ENCODE assay signal across 1 cellular context in genomic region chr20:407953-408842, GRCh38.
TF ChIP-seq lines count a peak whose summit lies in the region.

RBCK1 (plus strand) TSS chr20:408299; CDS start chr20:408758, 459 bp downstream.

TF ChIP-seq in HepG2, 621 proteins besides CTCF, POLR2A, EP300 and RAD21 (continued from another document and continues in another):
- 0 out of 2 replicates have a peak, but pooled peaks have one; percentile 3 for TF ChIP-seq TFE3 (CRISPR knock-in tag; IDR thresholded peaks at IDR 0.05)
- no peak for TF ChIP-seq ZNF615 (CRISPR knock-in tag; IDR thresholded peaks at IDR 0.05; ENCODE audit: borderline replicate concordance)
- TF ChIP-seq TERF1 (CRISPR knock-in tag; IDR thresholded peaks at IDR 0.05), result peak; percentile 15; the same call in 1 of the 2 replicates
- TF ChIP-seq TCF12 (IDR thresholded peaks at IDR 0.05), result no peak
- peak; percentile 97 for TF ChIP-seq TCF12 (CRISPR knock-in tag; IDR thresholded peaks at IDR 0.05)
- TF ChIP-seq ZNF567 (CRISPR knock-in tag; IDR thresholded peaks at IDR 0.05; ENCODE audit: borderline replicate concordance), result 0 out of 2 replicates have a peak, but pooled peaks have one; percentile 59
- no peak; the same call in 1 of the 2 replicates for TF ChIP-seq RFX3 (CRISPR knock-in tag; IDR thresholded peaks at IDR 0.05)
- TF ChIP-seq THRA (CRISPR knock-in tag; IDR thresholded peaks at IDR 0.05; ENCODE audit: borderline replicate concordance), result peak; percentile 42; the same call in 1 of the 2 replicates
- no peak for TF ChIP-seq GATA4 (IDR thresholded peaks at IDR 0.05; ENCODE audit: borderline replicate concordance, low read depth)
- peak; percentile 96 for TF ChIP-seq ZNF547 (CRISPR knock-in tag; IDR thresholded peaks at IDR 0.05)
- TF ChIP-seq ATAD3A (CRISPR knock-in tag; IDR thresholded peaks at IDR 0.05), result peak; percentile 93; the same call in 1 of the 2 replicates
- no peak; the same call in none of the 2 replicates for TF ChIP-seq ISX (CRISPR knock-in tag; conservative IDR thresholded peaks at IDR 0.05)
- peak; percentile 26; the same call in 1 of the 2 replicates for TF ChIP-seq ZBTB7B (CRISPR knock-in tag; IDR thresholded peaks at IDR 0.05)
- no peak for TF ChIP-seq PHB2 (IDR thresholded peaks at IDR 0.05; ENCODE audit: partially characterized antibody)
- no peak for TF ChIP-seq ZNF510 (CRISPR knock-in tag; IDR thresholded peaks at IDR 0.05; ENCODE audit: low read depth)
- TF ChIP-seq ZNF207 (IDR thresholded peaks at IDR 0.05; ENCODE audit: borderline replicate concordance), result no peak
- TF ChIP-seq MYNN (CRISPR knock-in tag; IDR thresholded peaks at IDR 0.05; ENCODE audit: low read depth), result no peak; the same call in 1 of the 2 replicates
- TF ChIP-seq ZNF17 (CRISPR knock-in tag; IDR thresholded peaks at IDR 0.05), result no peak
- TF ChIP-seq ZBTB49 (CRISPR knock-in tag; IDR thresholded peaks at IDR 0.05; ENCODE audit: borderline replicate concordance), result peak; percentile 93; the same call in 1 of the 2 replicates
- TF ChIP-seq ZBTB33 (CRISPR knock-in tag; IDR thresholded peaks at IDR 0.05), result no peak
- 0 out of 2 replicates have a peak, but pooled peaks have one; percentile 31 for TF ChIP-seq ZBTB26 (CRISPR knock-in tag; IDR thresholded peaks at IDR 0.05; ENCODE audit: borderline replicate concordance)
- peak; percentile 73 for TF ChIP-seq ZBED4 (CRISPR knock-in tag; IDR thresholded peaks at IDR 0.05; ENCODE audit: borderline replicate concordance)
- TF ChIP-seq ZNF552 (CRISPR knock-in tag; IDR thresholded peaks at IDR 0.05; ENCODE audit: borderline replicate concordance), result 0 out of 2 replicates have a peak, but pooled peaks have one; percentile 44
- peak; percentile 65 for TF ChIP-seq ZNF607 (CRISPR knock-in tag; IDR thresholded peaks at IDR 0.05; ENCODE audit: borderline replicate concordance)
- peak; percentile 56; the same call in 1 of the 2 replicates for TF ChIP-seq GATAD2A (CRISPR knock-in tag; IDR thresholded peaks at IDR 0.05)
- no peak for TF ChIP-seq GPBP1L1 (CRISPR knock-in tag; IDR thresholded peaks at IDR 0.05)
- no peak for TF ChIP-seq ZNF562 (CRISPR knock-in tag; IDR thresholded peaks at IDR 0.05; ENCODE audit: borderline replicate concordance)
- TF ChIP-seq ZNF451 (CRISPR knock-in tag; IDR thresholded peaks at IDR 0.05), result peak; percentile 50; the same call in 1 of the 2 replicates
- TF ChIP-seq HMG20B (CRISPR knock-in tag; conservative IDR thresholded peaks at IDR 0.05), result 0 out of 2 replicates have a peak, but pooled peaks have one; percentile 12
- TF ChIP-seq MEIS2 (CRISPR knock-in tag; IDR thresholded peaks at IDR 0.05), result peak; percentile 73
- peak; percentile 71; the same call in 1 of the 2 replicates for TF ChIP-seq ZNF572 (CRISPR knock-in tag; IDR thresholded peaks at IDR 0.05)
- 0 out of 2 replicates have a peak, but pooled peaks have one; percentile 26 for TF ChIP-seq HOXA3 (CRISPR knock-in tag; IDR thresholded peaks at IDR 0.05)
- TF ChIP-seq ZNF264 (CRISPR knock-in tag; IDR thresholded peaks at IDR 0.05), result peak; percentile 76
- peak; percentile 66; the same call in 1 of the 2 replicates for TF ChIP-seq ISL2 (CRISPR knock-in tag; IDR thresholded peaks at IDR 0.05)
- no peak for TF ChIP-seq CBX2 (IDR thresholded peaks at IDR 0.05; ENCODE audit: low read depth, low read length)
- TF ChIP-seq CBX2 (CRISPR knock-in tag; IDR thresholded peaks at IDR 0.05; ENCODE audit: low read depth), result 0 out of 2 replicates have a peak, but pooled peaks have one; percentile 66
- TF ChIP-seq ZKSCAN8 (CRISPR knock-in tag; IDR thresholded peaks at IDR 0.05; ENCODE audit: borderline replicate concordance), result peak; percentile 25; the same call in 1 of the 2 replicates
- peak; percentile 93 for TF ChIP-seq ASH2L (IDR thresholded peaks at IDR 0.05; ENCODE audit: insufficient read length, low read depth, low read length)
- peak; percentile 99 for TF ChIP-seq AGO2 (optimal IDR thresholded peaks at IDR 0.05; ENCODE audit: low read depth, low read length)
- TF ChIP-seq PBX3 (CRISPR knock-in tag; IDR thresholded peaks at IDR 0.05; ENCODE audit: borderline replicate concordance), result peak; percentile 90; the same call in 1 of the 2 replicates
- TF ChIP-seq ZNF660 (CRISPR knock-in tag; IDR thresholded peaks at IDR 0.05; ENCODE audit: borderline replicate concordance, low read depth), result no peak; the same call in 1 of the 2 replicates
- 0 out of 2 replicates have a peak, but pooled peaks have one; percentile 84 for TF ChIP-seq GPN1 (CRISPR knock-in tag; IDR thresholded peaks at IDR 0.05; ENCODE audit: borderline replicate concordance)
- TF ChIP-seq CBFB (CRISPR knock-in tag; IDR thresholded peaks at IDR 0.05), result peak; percentile 60
- peak; percentile 93 for TF ChIP-seq IKZF4 (CRISPR knock-in tag; IDR thresholded peaks at IDR 0.05; ENCODE audit: borderline replicate concordance, low read depth, not compliant biosample characterization)
- TF ChIP-seq ONECUT2 (CRISPR knock-in tag; IDR thresholded peaks at IDR 0.05), result no peak; the same call in 1 of the 2 replicates
- no peak for TF ChIP-seq HOXA7 (CRISPR knock-in tag; IDR thresholded peaks at IDR 0.05)
- TF ChIP-seq ZNF576 (CRISPR knock-in tag; IDR thresholded peaks at IDR 0.05), result peak; percentile 94; the same call in 1 of the 2 replicates
- TF ChIP-seq ZNF382 (CRISPR knock-in tag; IDR thresholded peaks at IDR 0.05; ENCODE audit: borderline replicate concordance), result no peak
- TF ChIP-seq ZNF24 (IDR thresholded peaks at IDR 0.05), result 0 out of 2 replicates have a peak, but pooled peaks have one; percentile 38
